Comparison of ENCODE assay signal across 7 cellular contexts in genomic region chr19:54362733-54363132, GRCh38. TPM values are rescaled to one million over a fixed set of nuclear protein-coding genes. Genes with fewer than 3 reads are reported as not detected.
"Had no signal": no experiment of that assay in that cellular context is flagged by ENCODE, and none has a peak within 500 bp of the region (broad histone marks: within the 10 kb centered on the region; RNA-seq: fewer than 3 reads in every experiment).

No MANE protein-coding gene starts in this region.

RNA-seq across cellular contexts. Expression of gene LAIR1, which starts 2.0 kb away (rescaled TPM):
- total RNA-seq: dermis microvascular lymphatic vessel endothelial cell, glomerular endothelial cell, pulmonary artery endothelial cell, SJCRH30 had no signal

RNA-seq across cellular contexts. Expression of gene LILRA4, which starts 23.8 kb away (rescaled TPM):
- total RNA-seq: dermis microvascular lymphatic vessel endothelial cell, esophagus mucosa, glomerular endothelial cell, osteoblast, pulmonary artery endothelial cell, SJCRH30, vagina had no signal

RNA-seq across cellular contexts. Expression of gene LILRA5, which starts 49.8 kb away (rescaled TPM):
- total RNA-seq: dermis microvascular lymphatic vessel endothelial cell, glomerular endothelial cell, pulmonary artery endothelial cell, SJCRH30 had no signal

RNA-seq across cellular contexts. Expression of gene TTYH1, which starts 52.5 kb away (rescaled TPM):
- total RNA-seq: dermis microvascular lymphatic vessel endothelial cell, glomerular endothelial cell, osteoblast, pulmonary artery endothelial cell, SJCRH30 had no signal
